24 cellular contexts compared by ENCODE assay signal in the genomic region with DNA sequence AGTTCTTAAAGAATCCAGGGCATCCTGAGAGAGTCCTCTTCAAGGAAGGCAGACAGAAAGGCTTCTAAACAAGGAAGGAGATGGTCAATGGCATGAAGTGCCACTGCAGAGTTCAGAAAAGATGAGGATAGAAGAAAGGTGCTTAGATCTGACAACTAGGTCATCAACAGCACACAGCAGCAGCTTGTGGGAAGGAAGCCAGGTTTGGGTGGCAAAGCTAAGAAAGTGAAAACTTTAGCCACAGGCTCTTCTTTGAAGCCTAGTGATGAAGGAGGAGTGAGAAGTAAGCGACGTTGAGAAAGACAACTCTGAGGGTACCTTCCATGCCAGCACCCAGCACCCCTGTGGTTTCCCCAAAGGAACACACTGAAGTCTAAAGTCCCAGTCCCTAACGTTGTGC.
DNase-seq lines count a peak whose midpoint lies in the region; ATAC-seq and TF ChIP-seq lines count a peak whose summit lies in the region.
"Had no signal": no experiment of that assay in that cellular context is flagged by ENCODE, and none has a peak within 500 bp of the region (broad histone marks: within the 10 kb centered on the region; RNA-seq: fewer than 3 reads in every experiment).

No MANE protein-coding gene starts in this region.

- H3K4me3 Mint-ChIP-seq in type B pancreatic cell = no peak overlapping the region
- H3K4me3 Mint-ChIP-seq: B cell; CD4-positive, alpha-beta memory T cell; CD4-positive, CD25-positive, alpha-beta regulatory T cell; CD8-positive, alpha-beta memory T cell had no signal

- H3K27ac ChIP-seq in KMS-11 (no peak overlapping the region), psoas muscle (no peak overlapping the region)
- H3K27ac ChIP-seq: 22Rv1; A549; BLaER1 treated with 17β-estradiol and CSF1 and Interleukin-3, amounts not matched to agents 10 nM and 100 nM; C4-2B had no signal

- H3K36me3 Mint-ChIP-seq in type B pancreatic cell = peaks cover 26% of the 10 kb centered on the region
- H3K36me3 Mint-ChIP-seq: CD4-positive, alpha-beta memory T cell; CD4-positive, CD25-positive, alpha-beta regulatory T cell; CD8-positive, alpha-beta memory T cell had no signal

- DNase-seq in GM12865 (ENCODE audit: low read depth) (peak; percentile 26), RPMI8226 (peak; percentile 81), type B pancreatic cell (ENCODE audit: extremely low spot score, unreplicated experiment) (no peak), CD1c-positive myeloid dendritic cell (ENCODE audit: extremely low spot score) (no peak), psoas muscle (no peak)
- no peak for DNase-seq in effector CD4-positive, alpha-beta T cell
- DNase-seq: AML-193; CD4-positive, alpha-beta memory T cell; CD4-positive, CD25-positive, alpha-beta regulatory T cell; CD8-positive, alpha-beta memory T cell; COR-L47; DMS 273 treated with DMSO at 0.1 percent for 48 hours; DMS153; DMS53; DMS79; DND-41; EL; GDM1 had no signal

- peaks cover 25% of the 10 kb centered on the region for H3K4me1 Mint-ChIP-seq in type B pancreatic cell (ENCODE audit: unreplicated experiment)
- H3K4me1 Mint-ChIP-seq: CD4-positive, alpha-beta memory T cell; CD4-positive, CD25-positive, alpha-beta regulatory T cell; CD8-positive, alpha-beta memory T cell had no signal

- peak overlapping the region; percentile 95 for H3K4me2 ChIP-seq in KMS-11
- H3K4me2 ChIP-seq: A549; BLaER1 treated with 17β-estradiol and CSF1 and Interleukin-3, amounts not matched to agents 10 nM and 100 nM had no signal

- no peaks in the 10 kb centered on the region for H3K27me3 Mint-ChIP-seq in type B pancreatic cell
- H3K27me3 Mint-ChIP-seq: B cell; CD4-positive, alpha-beta memory T cell; CD4-positive, CD25-positive, alpha-beta regulatory T cell had no signal

- H3K4me1 ChIP-seq in KMS-11 (ENCODE audit: low read depth, poor library complexity, severe bottlenecking) = peaks cover 38% of the 10 kb centered on the region
- peaks cover 50% of the 10 kb centered on the region for H3K4me1 ChIP-seq in psoas muscle
- H3K4me1 ChIP-seq: A549; BLaER1 treated with 17β-estradiol and CSF1 and Interleukin-3, amounts not matched to agents 10 nM and 100 nM had no signal

- intact Hi-C loops in psoas muscle (cut with DNase I) = no loop called here

- H3K36me3 ChIP-seq in KMS-11 (ENCODE audit: insufficient read depth) (no peaks in the 10 kb centered on the region), psoas muscle (ENCODE audit: insufficient read depth in 1 of 2, low read depth in 1 of 2) (no peaks in the 10 kb centered on the region)

- no peak for ATAC-seq in psoas muscle
- ATAC-seq: A549 had no signal

- H3K27ac Mint-ChIP-seq in type B pancreatic cell = peak overlapping the region; percentile 9
- H3K27ac Mint-ChIP-seq: B cell; CD4-positive, alpha-beta memory T cell; CD4-positive, CD25-positive, alpha-beta regulatory T cell; CD8-positive, alpha-beta memory T cell had no signal

- no peak overlapping the region for H3K9ac ChIP-seq in KMS-11
- H3K9ac ChIP-seq: BLaER1 treated with 17β-estradiol and CSF1 and Interleukin-3, amounts not matched to agents 10 nM and 100 nM had no signal

- H3K9me3 Mint-ChIP-seq in type B pancreatic cell = peaks cover 5% of the 10 kb centered on the region

- H3K4me3 ChIP-seq in GM12865 (ENCODE audit: low read depth, low read length) (no peak overlapping the region), KMS-11 (IDR thresholded peaks at IDR 0.05; ENCODE audit: insufficient read depth, low read depth, low read length) (no peak overlapping the region), psoas muscle (no peak overlapping the region)
- H3K4me3 ChIP-seq: A549; BLaER1 treated with 17β-estradiol and CSF1 and Interleukin-3, amounts not matched to agents 10 nM and 100 nM had no signal

- H4K20me1 ChIP-seq in KMS-11 (ENCODE audit: insufficient read depth) = no peaks in the 10 kb centered on the region

- no peak overlapping the region for H2AFZ ChIP-seq in KMS-11 (ENCODE audit: low read depth)

- H3K27me3 ChIP-seq in KMS-11 (ENCODE audit: insufficient read depth, low read depth) (no peaks in the 10 kb centered on the region), psoas muscle (ENCODE audit: insufficient read depth in 3 of 3, low read length in 2 of 3) (no peaks in the 10 kb centered on the region)
- H3K27me3 ChIP-seq: BLaER1 treated with 17β-estradiol and CSF1 and Interleukin-3, amounts not matched to agents 10 nM and 100 nM had no signal

- 87 to 93% (median 88%) methylated on average over 3 of the region's 3 CpGs for WGBS in psoas muscle, 3 donors

- H3K79me2 ChIP-seq in KMS-11 (ENCODE audit: insufficient read depth, low read depth) = no peaks in the 10 kb centered on the region

- H3K9me3 ChIP-seq in psoas muscle = no peaks in the 10 kb centered on the region
- H3K9me3 ChIP-seq: A549 had no signal

- TF ChIP-seq CTCF in GM12865 (IDR thresholded peaks at IDR 0.05; ENCODE audit: insufficient read depth, low read depth, low read length, missing control alignments) = no peak
- no peak for TF ChIP-seq CTCF in KMS-11 (conservative IDR thresholded peaks at IDR 0.05; ENCODE audit: low read depth, low read length)
- no peak for TF ChIP-seq CTCF in type B pancreatic cell (conservative IDR thresholded peaks at IDR 0.05)
- TF ChIP-seq CTCF in psoas muscle (IDR thresholded peaks at IDR 0.05) = no peak

Comparison
In these comparisons a context has a peak if more than half of its experiments do, and no peak if none do; other contexts are left out.
1. DNase-seq: peak in GM12865 (single experiment) and RPMI8226 (single experiment); none in type B pancreatic cell (single experiment), CD1c-positive myeloid dendritic cell (single experiment), psoas muscle (0 of 2) and effector CD4-positive, alpha-beta T cell (single experiment).